In the genomic region with DNA sequence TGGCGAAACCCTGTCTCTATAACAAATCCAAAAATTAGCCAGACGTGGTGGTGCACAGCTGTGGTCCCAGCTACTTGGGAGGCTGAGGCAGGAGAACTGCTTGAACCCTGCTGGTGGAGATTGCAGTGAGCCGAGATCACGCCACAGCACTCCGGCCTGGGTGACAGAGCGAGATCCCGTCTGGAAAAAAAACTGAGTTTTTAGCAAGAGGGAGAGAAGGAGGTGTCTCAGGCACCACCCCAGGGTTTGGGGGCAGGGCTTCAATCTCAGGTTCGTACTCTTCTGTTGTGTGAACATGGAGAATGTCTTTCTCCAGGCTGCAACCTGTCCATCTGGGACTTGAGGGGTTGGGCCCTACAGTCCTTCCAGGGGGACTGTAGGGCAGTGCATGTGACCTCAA, we compare ENCODE assay signal across 15 cellular contexts. TPM values are rescaled to one million over a fixed set of nuclear protein-coding genes. Genes with fewer than 3 reads are reported as not detected.
"Had no signal": no experiment of that assay in that cellular context is flagged by ENCODE, and none has a peak within 500 bp of the region (broad histone marks: within the 10 kb centered on the region; RNA-seq: fewer than 3 reads in every experiment).

No MANE protein-coding gene starts in this region.

- H3K4me1 Mint-ChIP-seq: natural killer cell had no signal

- H3K4me3 ChIP-seq: colonic mucosa, esophagus muscularis mucosa, left lung, mucosa of descending colon, sigmoid colon, tibial artery had no signal

- H3K4me1 ChIP-seq: colonic mucosa had no signal

- H3K9me3 ChIP-seq: colonic mucosa, esophagus muscularis mucosa, left lung, mucosa of descending colon, sigmoid colon, tibial artery had no signal

- H3K27ac Mint-ChIP-seq: activated CD4-positive, alpha-beta T cell treated with anti-CD3 and anti-CD28 coated beads, Interleukin-2, amount 10 ng/mL, durations not matched to agents 24 days and 14 days; activated naive CD8-positive, alpha-beta T cell treated with anti-CD3 and anti-CD28 coated beads, Interleukin-2, amount 10 ng/mL, durations not matched to agents 7 days and 5 days; natural killer cell had no signal

- H3K36me3 Mint-ChIP-seq: activated naive CD8-positive, alpha-beta T cell treated with anti-CD3 and anti-CD28 coated beads, Interleukin-2, amount 10 ng/mL, durations not matched to agents 7 days and 5 days; brain; natural killer cell had no signal

- H3K27ac ChIP-seq: colonic mucosa, esophagus muscularis mucosa, left lung, tibial artery had no signal

- H3K9me3 Mint-ChIP-seq: activated CD4-positive, alpha-beta T cell treated with anti-CD3 and anti-CD28 coated beads, Interleukin-2, amount 10 ng/mL, durations not matched to agents 24 days and 14 days; activated naive CD8-positive, alpha-beta T cell treated with anti-CD3 and anti-CD28 coated beads, Interleukin-2, amount 10 ng/mL, durations not matched to agents 7 days and 5 days; activated T-helper 1 cell treated with anti-CD3 and anti-CD28 coated beads, Interleukin-12 subunit alpha, Interleukin-12 subunit beta, Interleukin-2, Interleukin-4 antibody, amounts not matched to agents 30 ng/mL and 10 ng/mL and 1 ng/mL, durations not matched to agents 14 hours and 24 hours and 36 hours; natural killer cell had no signal

- H3K36me3 ChIP-seq: colonic mucosa, esophagus muscularis mucosa, left lung, sigmoid colon, tibial artery had no signal

- H3K4me3 Mint-ChIP-seq: activated CD4-positive, alpha-beta T cell treated with anti-CD3 and anti-CD28 coated beads, Interleukin-2, amount 10 ng/mL, durations not matched to agents 24 days and 14 days; activated naive CD8-positive, alpha-beta T cell treated with anti-CD3 and anti-CD28 coated beads, Interleukin-2, amount 10 ng/mL, durations not matched to agents 7 days and 5 days; activated T-helper 1 cell treated with anti-CD3 and anti-CD28 coated beads, Interleukin-12 subunit alpha, Interleukin-12 subunit beta, Interleukin-2, Interleukin-4 antibody, amounts not matched to agents 30 ng/mL and 10 ng/mL and 1 ng/mL, durations not matched to agents 14 hours and 24 hours and 36 hours; natural killer cell had no signal

RNA-seq across cellular contexts. Expression of gene CHRNA3, which starts 2.7 kb away (rescaled TPM):
- total RNA-seq: activated CD4-positive, alpha-beta T cell treated with anti-CD3 and anti-CD28 coated beads, Interleukin-2, amount 10 ng/mL, durations not matched to agents 24 days and 14 days; activated naive CD8-positive, alpha-beta T cell treated with anti-CD3 and anti-CD28 coated beads, Interleukin-2, amount 10 ng/mL, durations not matched to agents 7 days and 5 days; activated T-helper 1 cell treated with anti-CD3 and anti-CD28 coated beads, Interleukin-12 subunit alpha, Interleukin-12 subunit beta, Interleukin-2, Interleukin-4 antibody, amounts not matched to agents 30 ng/mL and 10 ng/mL and 1 ng/mL, durations not matched to agents 14 hours and 24 hours and 36 hours; glomerular endothelial cell; natural killer cell; pulmonary artery endothelial cell; subcutaneous adipose tissue had no signal
- polyA plus RNA-seq: keratinocyte had no signal

RNA-seq across cellular contexts. Expression of gene CHRNB4, which starts 22.9 kb away (rescaled TPM):
- total RNA-seq: activated CD4-positive, alpha-beta T cell treated with anti-CD3 and anti-CD28 coated beads, Interleukin-2, amount 10 ng/mL, durations not matched to agents 24 days and 14 days; activated naive CD8-positive, alpha-beta T cell treated with anti-CD3 and anti-CD28 coated beads, Interleukin-2, amount 10 ng/mL, durations not matched to agents 7 days and 5 days; activated T-helper 1 cell treated with anti-CD3 and anti-CD28 coated beads, Interleukin-12 subunit alpha, Interleukin-12 subunit beta, Interleukin-2, Interleukin-4 antibody, amounts not matched to agents 30 ng/mL and 10 ng/mL and 1 ng/mL, durations not matched to agents 14 hours and 24 hours and 36 hours; glomerular endothelial cell; left lung; natural killer cell; pulmonary artery endothelial cell; subcutaneous adipose tissue had no signal
